ENCODE assay signal across 14 cellular contexts in the genomic region with DNA sequence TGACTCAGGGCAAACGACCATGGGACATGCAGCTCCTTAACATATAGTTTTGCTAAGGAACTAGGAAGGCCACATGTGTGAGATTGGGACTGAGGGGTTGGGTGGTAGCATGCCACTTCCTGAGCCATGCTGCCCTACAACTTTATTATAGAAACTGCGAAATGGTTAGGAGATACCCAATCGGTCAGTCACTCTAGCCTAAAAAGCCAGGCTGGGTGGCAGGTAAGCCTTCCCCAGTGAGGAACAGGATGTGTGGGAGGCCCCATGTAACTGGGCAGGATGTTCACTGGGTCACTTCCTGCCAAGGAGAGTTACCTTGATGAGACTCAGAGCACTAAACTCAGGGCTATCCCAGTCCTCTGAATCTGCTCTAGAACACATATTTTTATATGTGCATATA.
DNase-seq lines count a peak whose midpoint lies in the region; ATAC-seq, FAIRE-seq and TF ChIP-seq lines count a peak whose summit lies in the region.
"Had no signal": no experiment of that assay in that cellular context is flagged by ENCODE, and none has a peak within 500 bp of the region (broad histone marks: within the 10 kb centered on the region; RNA-seq: fewer than 3 reads in every experiment).

No MANE protein-coding gene starts in this region.

- DNase-seq in GM18507 (ENCODE audit: extremely low spot score, insufficient read length, low read depth) (no peak), natural killer cell (no peak), left colon (no peak), aorta (no peak), NCI-H2081 treated with DMSO at 0.1 percent for 48 hours (lab: John Stamatoyannopoulos, UW) (no peak)
- peak; percentile 75 for DNase-seq in activated CD8-positive, alpha-beta T cell treated with anti-CD3 and anti-CD28 coated beads, Interleukin-2, amount 10 ng/mL, durations not matched to agents 7 days and 5 days
- DNase-seq: hippocampal formation, lower lobe of right lung, NCI-H1694 had no signal

- CTCF ChIA-PET in activated CD8-positive, alpha-beta T cell treated with anti-CD3 and anti-CD28 coated beads, Interleukin-2, amount 10 ng/mL, durations not matched to agents 7 days and 5 days (lab: Charles Lee): interaction anchor here (0.7 to 11.3 kb wide), 5 partner anchors 11 to 170 kb away, joined by 3 to 148 read pairs (median 3); no protein-coding TSS in a partner anchor

- peak overlapping the region; percentile 92 for H3K27ac Mint-ChIP-seq in activated CD8-positive, alpha-beta T cell treated with anti-CD3 and anti-CD28 coated beads, Interleukin-2, amount 10 ng/mL, durations not matched to agents 7 days and 5 days
- H3K27ac Mint-ChIP-seq in natural killer cell: peak overlapping the region in 1 of 2 donors; percentile 19

- H3K27me3 Mint-ChIP-seq in activated CD8-positive, alpha-beta T cell treated with anti-CD3 and anti-CD28 coated beads, Interleukin-2, amount 10 ng/mL, durations not matched to agents 7 days and 5 days (ENCODE audit: low read depth): no peaks in the 10 kb centered on the region
- H3K27me3 Mint-ChIP-seq in natural killer cell (ENCODE audit: low read depth in 2 of 2): no peaks in the 10 kb centered on the region

- H3K9me3 ChIP-seq in aorta (ENCODE audit: control insufficient read depth, low read length): peaks cover 2% of the 10 kb centered on the region
- H3K9me3 ChIP-seq: lower lobe of right lung had no signal

- 91 to 97% methylated on average over 3 of the region's 3 CpGs for WGBS in aorta, 2 donors

- H3K4me1 ChIP-seq in aorta (ENCODE audit: control insufficient read depth in 1 of 2, insufficient read depth in 2 of 2, low read length in 2 of 2): no peaks in the 10 kb centered on the region
- H3K4me1 ChIP-seq: lower lobe of right lung, parathyroid adenoma had no signal

- H3K36me3 ChIP-seq in aorta (ENCODE audit: control insufficient read depth in 1 of 2, insufficient read depth in 2 of 2, low read length in 1 of 2): no peaks in the 10 kb centered on the region
- H3K36me3 ChIP-seq: lower lobe of right lung had no signal

- POLR2A ChIA-PET in activated CD8-positive, alpha-beta T cell treated with anti-CD3 and anti-CD28 coated beads, Interleukin-2, amount 10 ng/mL, durations not matched to agents 7 days and 5 days (lab: Charles Lee): interaction anchor here (0.6 to 1.6 kb wide), 8 partner anchors 9 to 243 kb away, joined by 3 to 4 read pairs (median 3); no protein-coding TSS in a partner anchor

- intact Hi-C loops in natural killer cell (cut with micrococcal nuclease) (no loop called here), left colon (cut with DNase I, micrococcal nuclease) (no loop called here), aorta (cut with DNase I) (no loop called here)

- peaks cover 91% of the 10 kb centered on the region for H3K4me1 Mint-ChIP-seq in activated CD8-positive, alpha-beta T cell treated with anti-CD3 and anti-CD28 coated beads, Interleukin-2, amount 10 ng/mL, durations not matched to agents 7 days and 5 days (ENCODE audit: low read depth)
- peaks cover 10 to 13% of the 10 kb centered on the region in 2 donors for H3K4me1 Mint-ChIP-seq in natural killer cell

- H3K27me3 ChIP-seq in aorta (ENCODE audit: control insufficient read depth in 1 of 2, insufficient read depth in 2 of 2, low read length in 1 of 2): no peaks in the 10 kb centered on the region

- no peak overlapping the region for H3K4me3 ChIP-seq in aorta (ENCODE audit: low read length in 2 of 2)
- H3K4me3 ChIP-seq: lower lobe of right lung had no signal

- no peak overlapping the region for H3K27ac ChIP-seq in aorta (ENCODE audit: low read depth in 1 of 2, low read length in 2 of 2)
- H3K27ac ChIP-seq: lower lobe of right lung, parathyroid adenoma had no signal

- FAIRE-seq in GM18507 (lab: Jason Lieb, UNC): peak; percentile 59
- FAIRE-seq: bronchial epithelial cell, endothelial cell of umbilical vein had no signal

- peak; percentile 54 for ATAC-seq in GM21825 (IDR thresholded peaks at IDR 0.05; ENCODE audit: unreplicated experiment)
- ATAC-seq in activated CD8-positive, alpha-beta T cell treated with anti-CD3 and anti-CD28 coated beads, Interleukin-2, amount 10 ng/mL, durations not matched to agents 7 days and 5 days: peak; percentile 75
- ATAC-seq in natural killer cell: peak in 2 of 3 donors; percentile 45 to 53
- ATAC-seq in left colon: no peak
- no peak for ATAC-seq in aorta (ENCODE audit: low FRiP score)
- ATAC-seq: HCT116, lower lobe of right lung had no signal

- no peak for TF ChIP-seq CTCF in natural killer cell (IDR thresholded peaks at IDR 0.05)

- H3K9me3 Mint-ChIP-seq in activated CD8-positive, alpha-beta T cell treated with anti-CD3 and anti-CD28 coated beads, Interleukin-2, amount 10 ng/mL, durations not matched to agents 7 days and 5 days (ENCODE audit: insufficient read depth): peaks cover 7% of the 10 kb centered on the region
- H3K9me3 Mint-ChIP-seq in natural killer cell: no peaks in the 10 kb centered on the region

- H3K36me3 Mint-ChIP-seq in activated CD8-positive, alpha-beta T cell treated with anti-CD3 and anti-CD28 coated beads, Interleukin-2, amount 10 ng/mL, durations not matched to agents 7 days and 5 days (ENCODE audit: low read depth): peaks cover 16% of the 10 kb centered on the region
- H3K36me3 Mint-ChIP-seq in natural killer cell: no peaks in the 10 kb centered on the region

- peak overlapping the region; percentile 50 for H3K4me3 Mint-ChIP-seq in activated CD8-positive, alpha-beta T cell treated with anti-CD3 and anti-CD28 coated beads, Interleukin-2, amount 10 ng/mL, durations not matched to agents 7 days and 5 days
- no peak overlapping the region for H3K4me3 Mint-ChIP-seq in natural killer cell

Comparison
In these comparisons a context has a peak if more than half of its experiments do, and no peak if none do; other contexts are left out.
1. ATAC-seq: peak in GM21825 (single experiment), activated CD8-positive, alpha-beta T cell treated with anti-CD3 and anti-CD28 coated beads, Interleukin-2, amount 10 ng/mL, durations not matched to agents 7 days and 5 days (single experiment) and natural killer cell (2 of 3); none in left colon (single experiment) and aorta (single experiment).